In genomic region chr6:149592983-149593382, GRCh38 we compare ENCODE assay signal across 27 cellular contexts.
"Had no signal": no experiment of that assay in that cellular context is flagged by ENCODE, and none has a peak within 500 bp of the region (broad histone marks: within the 10 kb centered on the region; RNA-seq: fewer than 3 reads in every experiment).

No MANE protein-coding gene starts in this region.

- ATAC-seq: naive thymus-derived CD4-positive, alpha-beta T cell; natural killer cell; psoas muscle; stimulated activated effector memory CD8-positive, alpha-beta T cell treated with anti-CD3 and anti-CD28 coated beads, Interleukin-12 subunit alpha, Interleukin-12 subunit beta, amount 100 ng/mL, for 72 hours; stimulated activated naive CD8-positive, alpha-beta T cell treated with anti-CD3 and anti-CD28 coated beads, Interleukin-15, amount 100 ng/mL, for 72 hours; stimulated activated naive CD8-positive, alpha-beta T cell treated with anti-CD3 and anti-CD28 coated beads, Interleukin-15, Interleukin-2, amounts not matched to agents 100 U/mL and 50 U/mL, for 24 hours; upper lobe of right lung had no signal

- H3K27me3 Mint-ChIP-seq: naive thymus-derived CD4-positive, alpha-beta T cell; progenitor cell of endocrine pancreas; stimulated activated naive CD8-positive, alpha-beta T cell treated with anti-CD3 and anti-CD28 coated beads, Interleukin-15, amount 100 ng/mL, for 72 hours; type B pancreatic cell had no signal

- H3K4me3 ChIP-seq: pancreas, psoas muscle, sigmoid colon, suprapubic skin, testis, tibial artery, transverse colon, upper lobe of right lung, uterus had no signal

- H3K9me3 ChIP-seq: neutrophil, pancreas, psoas muscle, sigmoid colon, suprapubic skin, testis, tibial artery, transverse colon, upper lobe of right lung, uterus had no signal

- H3K36me3 ChIP-seq: uterus had no signal

- DNase-seq: naive thymus-derived CD4-positive, alpha-beta T cell; natural killer cell; nephron progenitor cell; nucleus accumbens; pancreas; psoas muscle; sigmoid colon; small intestine; stimulated activated CD4-positive, alpha-beta T cell treated with anti-CD3 and anti-CD28 coated beads, Interleukin-15, amount 100 ng/mL, for 24 hours; stimulated activated CD4-positive, alpha-beta T cell treated with anti-CD3 and anti-CD28 coated beads, Interleukin-2, amount 100 ng/mL, for 24 hours; stimulated activated CD4-positive, alpha-beta T cell treated with anti-CD3 and anti-CD28 coated beads, Interleukin-2, amount 100 ng/mL, for 48 hours; stimulated activated CD4-positive, alpha-beta T cell treated with anti-CD3 and anti-CD28 coated beads, Interleukin-4, amount 100 ng/mL, for 24 hours; stimulated activated naive CD4-positive, alpha-beta T cell; stimulated activated naive CD8-positive, alpha-beta T cell treated with anti-CD3 and anti-CD28 coated beads, Interleukin-15, amount 100 ng/mL, for 72 hours; stimulated activated naive CD8-positive, alpha-beta T cell treated with anti-CD3 and anti-CD28 coated beads, Interleukin-15, Interleukin-2, amounts not matched to agents 100 U/mL and 50 U/mL, for 24 hours; substantia nigra; testis; tibial artery; transverse colon; upper lobe of right lung; uterus had no signal

- H3K27ac Mint-ChIP-seq: natural killer cell; nephron progenitor cell; progenitor cell of endocrine pancreas; stimulated activated effector memory CD8-positive, alpha-beta T cell treated with anti-CD3 and anti-CD28 coated beads, Interleukin-12 subunit alpha, Interleukin-12 subunit beta, amount 100 ng/mL, for 72 hours; type B pancreatic cell had no signal

- H3K9me3 Mint-ChIP-seq: naive thymus-derived CD4-positive, alpha-beta T cell; natural killer cell; nephron progenitor cell; neural crest cell; stimulated activated effector memory CD8-positive, alpha-beta T cell treated with anti-CD3 and anti-CD28 coated beads, Interleukin-12 subunit alpha, Interleukin-12 subunit beta, amount 100 ng/mL, for 72 hours; stimulated activated naive CD8-positive, alpha-beta T cell treated with anti-CD3 and anti-CD28 coated beads, Interleukin-15, amount 100 ng/mL, for 72 hours; type B pancreatic cell had no signal

- H3K27me3 ChIP-seq: neutrophil, pancreas, sigmoid colon, suprapubic skin, testis, tibial artery, transverse colon, upper lobe of right lung, uterus had no signal

- H3K4me1 Mint-ChIP-seq: naive thymus-derived CD4-positive, alpha-beta T cell; natural killer cell; nephron progenitor cell; neural crest cell; stimulated activated effector memory CD8-positive, alpha-beta T cell treated with anti-CD3 and anti-CD28 coated beads, Interleukin-12 subunit alpha, Interleukin-12 subunit beta, amount 100 ng/mL, for 72 hours; stimulated activated naive CD8-positive, alpha-beta T cell treated with anti-CD3 and anti-CD28 coated beads, Interleukin-15, amount 100 ng/mL, for 72 hours had no signal

- FAIRE-seq: pancreas, small intestine had no signal

- H3K27ac ChIP-seq: neutrophil, pancreas, psoas muscle, sigmoid colon, suprapubic skin, testis, tibial artery, transverse colon, upper lobe of right lung, uterus had no signal

- H3K4me1 ChIP-seq: pancreas, psoas muscle, sigmoid colon, suprapubic skin, testis, tibial artery, transverse colon, upper lobe of right lung, uterus had no signal

- H3K4me3 Mint-ChIP-seq: naive thymus-derived CD4-positive, alpha-beta T cell; natural killer cell; nephron progenitor cell; neural crest cell; stimulated activated effector memory CD8-positive, alpha-beta T cell treated with anti-CD3 and anti-CD28 coated beads, Interleukin-12 subunit alpha, Interleukin-12 subunit beta, amount 100 ng/mL, for 72 hours; stimulated activated naive CD8-positive, alpha-beta T cell treated with anti-CD3 and anti-CD28 coated beads, Interleukin-15, amount 100 ng/mL, for 72 hours; type B pancreatic cell had no signal
